ENCODE assay signal across 28 cellular contexts in genomic region chrX:69613946-69614345, GRCh38. TPM values are rescaled to one million over a fixed set of nuclear protein-coding genes. Genes with fewer than 3 reads are reported as not detected.
A peak's percentile ranks its signal among the peaks of the same experiment; 100 is the strongest.
DNase-seq lines count a peak whose midpoint lies in the region; ATAC-seq, FAIRE-seq and TF ChIP-seq lines count a peak whose summit lies in the region.
"Had no signal": no experiment of that assay in that cellular context is flagged by ENCODE, and none has a peak within 500 bp of the region (broad histone marks: within the 10 kb centered on the region; RNA-seq: fewer than 3 reads in every experiment).

No MANE protein-coding gene starts in this region.

- intact Hi-C loops in MCF 10A (cut with micrococcal nuclease) (no loop called here), mammary epithelial cell (cut with micrococcal nuclease) (no loop called here), prostate gland (cut with DNase I) (no loop called here)

- H3K4me3 Mint-ChIP-seq in MCF 10A (ENCODE audit: unreplicated experiment) = no peak overlapping the region
- H3K4me3 Mint-ChIP-seq: CD14-positive monocyte; CD4-positive, alpha-beta memory T cell; CD4-positive, CD25-positive, alpha-beta regulatory T cell had no signal

- TF ChIP-seq EP300 in A549 (IDR thresholded peaks at IDR 0.05) (no peak), H1 (IDR thresholded peaks at IDR 0.05; ENCODE audit: borderline replicate concordance in 1 of 2, low read depth in 2 of 2, low read length in 2 of 2) (no peak)

- H4K8ac ChIP-seq in H1 (ENCODE audit: extremely low read depth, insufficient read depth, low read length) = no peak overlapping the region

- no peak overlapping the region for H3K4ac ChIP-seq in H1 (replicated peaks; ENCODE audit: insufficient read length, low read depth, low read length)

- dilution Hi-C loops in mammary epithelial cell (cut with HindIII; ENCODE audit: low sequenced_read_pairs) = no loop called here

- H3K23me2 ChIP-seq in H1 (ENCODE audit: low read depth, low read length) = peaks cover 2% of the 10 kb centered on the region

- H2BK20ac ChIP-seq in H1 (ENCODE audit: low read length) = no peak overlapping the region

- no peaks in the 10 kb centered on the region for H3K9me3 Mint-ChIP-seq in MCF 10A (ENCODE audit: unreplicated experiment)
- H3K9me3 Mint-ChIP-seq: CD4-positive, alpha-beta memory T cell; CD8-positive, alpha-beta memory T cell had no signal

- H2AK5ac ChIP-seq in H1 (ENCODE audit: low read depth, low read length) = 0 out of 2 replicates have a peak overlapping the region, but pooled peaks have one; percentile 13

- BruUV-seq in MCF 10A (replicated peaks; lab: Mats Ljungman, UMichigan) (no TSS peak), mammary epithelial cell (replicated peaks; lab: Mats Ljungman, UMichigan) (no TSS peak)

- H2BK12ac ChIP-seq in H1 (ENCODE audit: low read depth, low read length) = no peak overlapping the region

- CTCF ChIA-PET in MCF 10A (lab: Yijun Ruan, JAX) (no interaction called here), mammary epithelial cell (lab: Charles Lee; ENCODE audit: low non-redundant PET) (no interaction called here), A549 (lab: Yijun Ruan, JAX) (interaction anchor here (1.0 kb wide), 1 partner anchor 57 kb away, joined by 3 read pairs; no protein-coding TSS in a partner anchor), H1 (lab: Charles Lee; ENCODE audit: partially characterized antibody) (no interaction called here)

- H3K36me3 Mint-ChIP-seq in MCF 10A (ENCODE audit: insufficient read depth, unreplicated experiment) = no peaks in the 10 kb centered on the region
- H3K36me3 Mint-ChIP-seq: CD14-positive monocyte; CD4-positive, alpha-beta memory T cell; CD4-positive, CD25-positive, alpha-beta regulatory T cell; CD8-positive, alpha-beta memory T cell had no signal

- WGBS in mammary epithelial cell (ENCODE audit: low coverage, missing lambda C conversion rate) = 100% methylated on average over 1 of the region's 1 CpG
- WGBS in A549 (ENCODE audit: missing lambda C conversion rate) = 73% methylated on average over 1 of the region's 1 CpG
- WGBS in H1 (ENCODE audit: extremely low coverage in 1 of 2, insufficient coverage in 1 of 2, insufficient read length in 1 of 2, insufficient replicate concordance in 2 of 2, low coverage in 1 of 2, low lambda C conversion rate in 2 of 2, missing lambda C conversion rate in 1 of 2), 2 experiments = 100% methylated on average over 1 of the region's 1 CpG; no CpG with 5 or more reads in 1 of the 2 experiments
- WGBS in prostate gland = 36% methylated on average over 1 of the region's 1 CpG

- TF ChIP-seq CTCF in MCF 10A (IDR thresholded peaks at IDR 0.05; ENCODE audit: unreplicated experiment) = no peak
- TF ChIP-seq CTCF in mammary epithelial cell (conservative IDR thresholded peaks at IDR 0.05 in 1 of 2, IDR thresholded peaks at IDR 0.05 in 1 of 2; ENCODE audit: extremely low read depth in 1 of 2, insufficient read depth in 1 of 2, low read depth in 1 of 2, low read length in 2 of 2) = no peak
- TF ChIP-seq CTCF in A549 (IDR thresholded peaks at IDR 0.05) = no peak
- no peak for TF ChIP-seq CTCF in H1 (IDR thresholded peaks at IDR 0.05; ENCODE audit: control extremely low read depth in 1 of 3, insufficient read depth in 1 of 3, low read depth in 1 of 3, low read length in 3 of 3)
- TF ChIP-seq CTCF in prostate gland (IDR thresholded peaks at IDR 0.05) = no peak

- no peaks in the 10 kb centered on the region for H3K79me1 ChIP-seq in H1 (ENCODE audit: low read depth, low read length)

- TF ChIP-seq RAD21 in A549 (conservative IDR thresholded peaks at IDR 0.05 in 1 of 2, IDR thresholded peaks at IDR 0.05 in 1 of 2) (no peak), H1 (IDR thresholded peaks at IDR 0.05 in 1 of 2, conservative IDR thresholded peaks at IDR 0.05 in 1 of 2; ENCODE audit: low read depth in 2 of 2, low read length in 2 of 2) (no peak)

- no peak overlapping the region for H3K27ac Mint-ChIP-seq in MCF 10A (ENCODE audit: low read depth, unreplicated experiment)
- H3K27ac Mint-ChIP-seq: CD14-positive monocyte; CD4-positive, alpha-beta memory T cell; CD4-positive, CD25-positive, alpha-beta regulatory T cell; CD8-positive, alpha-beta memory T cell had no signal

- H3K14ac ChIP-seq in H1 (ENCODE audit: insufficient read length) = no peak overlapping the region

- no peak overlapping the region for H3K4me2 ChIP-seq in mammary epithelial cell (ENCODE audit: insufficient read depth, low read depth, low read length)
- no peak overlapping the region for H3K4me2 ChIP-seq in A549
- no peak overlapping the region for H3K4me2 ChIP-seq in H1 (ENCODE audit: insufficient read depth in 1 of 2, low read depth in 2 of 2, low read length in 2 of 2)
- H3K4me2 ChIP-seq: BLaER1 had no signal

- no peak overlapping the region for H3K56ac ChIP-seq in H1 (replicated peaks; ENCODE audit: insufficient read length, low read depth, low read length)

- H3K4me1 ChIP-seq in mammary epithelial cell (ENCODE audit: insufficient read depth, low read length) (no peaks in the 10 kb centered on the region), A549 (0 out of 3 replicates have a peak, but pooled peaks cover 3% of the 10 kb centered on the region), H1 (replicated peaks in 1 of 4; ENCODE audit: control insufficient read depth in 3 of 4, insufficient read depth in 4 of 4, low read length in 3 of 4) (peaks cover 0 to 4% (median 0%) of the 10 kb centered on the region in 4 experiments; a peak in 1 of 7 replicates), prostate gland (replicated peaks) (no peaks in the 10 kb centered on the region)
- H3K4me1 ChIP-seq: BE2C had no signal

- H2BK15ac ChIP-seq in H1 (ENCODE audit: low read length) = no peak overlapping the region

- H4K20me1 ChIP-seq in mammary epithelial cell (ENCODE audit: insufficient read depth, low read length) = no peaks in the 10 kb centered on the region
- H4K20me1 ChIP-seq in H1 (replicated peaks in 1 of 2; ENCODE audit: control insufficient read depth in 1 of 2, insufficient read depth in 2 of 2, low read length in 2 of 2) = peaks cover 0 to 3% of the 10 kb centered on the region in 2 experiments

- no peaks in the 10 kb centered on the region for H3K36me3 ChIP-seq in mammary epithelial cell (ENCODE audit: insufficient read depth, low read length)
- no peaks in the 10 kb centered on the region for H3K36me3 ChIP-seq in H1 (ENCODE audit: control insufficient read depth in 2 of 4, insufficient read depth in 4 of 4, low read length in 3 of 4)
- no peaks in the 10 kb centered on the region for H3K36me3 ChIP-seq in prostate gland
- H3K36me3 ChIP-seq: BE2C, BLaER1 had no signal

- no peak overlapping the region for H2BK5ac ChIP-seq in H1 (ENCODE audit: low read depth, low read length)

- no peak overlapping the region for H4K91ac ChIP-seq in H1 (replicated peaks; ENCODE audit: insufficient read length, low read length)

- H3K27me3 ChIP-seq in mammary epithelial cell (ENCODE audit: insufficient read depth, low read length) = peaks cover 4% of the 10 kb centered on the region
- H3K27me3 ChIP-seq in H1 (replicated peaks in 1 of 4; ENCODE audit: control insufficient read depth in 3 of 4, extremely low read depth in 1 of 4, insufficient read depth in 3 of 4, low read length in 3 of 4) = peaks cover 0 to 4% (median 2%) of the 10 kb centered on the region in 4 experiments; a peak in 3 of 7 replicates
- H3K27me3 ChIP-seq in prostate gland (replicated peaks; ENCODE audit: insufficient read depth) = no peaks in the 10 kb centered on the region

- POLR2A ChIA-PET in MCF 10A (lab: Yijun Ruan, JAX) = no interaction called here
- POLR2A ChIA-PET in A549 (lab: Yijun Ruan, JAX) = no interaction called here
- POLR2A ChIA-PET in H1 (lab: Charles Lee; ENCODE audit: partially characterized antibody) = no interaction called here

- in situ Hi-C loops in mammary epithelial cell (cut with MboI; ENCODE audit: low sequenced_read_pairs in 2 of 2) = no loop called here

- no peak overlapping the region for H2AFZ ChIP-seq in mammary epithelial cell (ENCODE audit: low read depth, low read length)
- no peak overlapping the region for H2AFZ ChIP-seq in H1 (ENCODE audit: low read length)

- H3K79me2 ChIP-seq in mammary epithelial cell (ENCODE audit: insufficient read depth, low read length) = no peaks in the 10 kb centered on the region
- H3K79me2 ChIP-seq in H1 (ENCODE audit: control insufficient read depth in 1 of 2, insufficient read depth in 2 of 2, low read length in 2 of 2) = no peaks in the 10 kb centered on the region

- H3K9ac ChIP-seq in mammary epithelial cell (ENCODE audit: insufficient read depth, low read length) = no peak overlapping the region
- no peak overlapping the region for H3K9ac ChIP-seq in H1 (replicated peaks in 1 of 4; ENCODE audit: extremely low read depth in 1 of 4, low read depth in 3 of 4, low read length in 3 of 4)
- H3K9ac ChIP-seq: BLaER1 had no signal

- no peak for ATAC-seq in A549
- ATAC-seq: GM12878 had no signal

- no peak overlapping the region for H3K4me3 ChIP-seq in mammary epithelial cell (replicated peaks in 1 of 3; ENCODE audit: insufficient read depth in 1 of 3, low read depth in 2 of 3, low read length in 3 of 3)
- H3K4me3 ChIP-seq in A549 = no peak overlapping the region
- H3K4me3 ChIP-seq in H1 (ENCODE audit: extremely low read depth in 1 of 4, insufficient read depth in 2 of 4, low read depth in 3 of 4, low read length in 4 of 4) = no peak overlapping the region
- no peak overlapping the region for H3K4me3 ChIP-seq in prostate gland
- H3K4me3 ChIP-seq: BLaER1, GM12878 had no signal

- H3K4me1 Mint-ChIP-seq in MCF 10A (ENCODE audit: insufficient read depth, unreplicated experiment) = peaks cover 5% of the 10 kb centered on the region

- H3K23ac ChIP-seq in H1 (ENCODE audit: insufficient read length) = no peak overlapping the region

- TF ChIP-seq POLR2A in A549 (IDR thresholded peaks at IDR 0.05; ENCODE audit: low read length) (no peak), H1 (IDR thresholded peaks at IDR 0.05; ENCODE audit: control extremely low read depth in 1 of 2, low read depth in 2 of 2, low read length in 2 of 2) (no peak), prostate gland (IDR thresholded peaks at IDR 0.05) (no peak)

- H3K27ac ChIP-seq in mammary epithelial cell (ENCODE audit: insufficient read depth, low read depth, low read length) = no peak overlapping the region
- H3K27ac ChIP-seq in A549 = no peak overlapping the region
- H3K27ac ChIP-seq in H1 (ENCODE audit: low read depth, low read length) = no peak overlapping the region
- H3K27ac ChIP-seq in prostate gland = no peak overlapping the region
- H3K27ac ChIP-seq: 22Rv1, BLaER1 had no signal

- no peak overlapping the region for H2BK120ac ChIP-seq in H1 (replicated peaks; ENCODE audit: low read depth, low read length)

- H4K5ac ChIP-seq in H1 (ENCODE audit: insufficient read length, low read depth, low read length) = no peak overlapping the region

- H3K9me3 ChIP-seq in mammary epithelial cell (replicated peaks; ENCODE audit: insufficient read depth, low read length) (no peaks in the 10 kb centered on the region), A549 (no peaks in the 10 kb centered on the region), H1 (ENCODE audit: insufficient read depth in 2 of 2, low read depth in 1 of 2, low read length in 1 of 2) (no peaks in the 10 kb centered on the region), prostate gland (no peaks in the 10 kb centered on the region)
- H3K9me3 ChIP-seq: BE2C, BLaER1 had no signal

- peak; percentile 74 for FAIRE-seq in A549 (lab: Jason Lieb, UNC)
- FAIRE-seq in H1 (lab: Jason Lieb, UNC) = no peak
- FAIRE-seq: GM12878, GM12892, GM18507 had no signal

- peaks cover 60% of the 10 kb centered on the region for H3K27me3 Mint-ChIP-seq in MCF 10A (ENCODE audit: insufficient read depth, unreplicated experiment)

- DNase-seq in MCF 10A (ENCODE audit: unreplicated experiment) = peak; percentile 11
- no peak for DNase-seq in mammary epithelial cell
- no peak for DNase-seq in A549 (ENCODE audit: low read depth in 1 of 2, low spot score in 1 of 2)
- no peak for DNase-seq in H1 (ENCODE audit: low read depth in 1 of 2, low spot score in 2 of 2)
- DNase-seq in prostate gland (ENCODE audit: low spot score) = peak; percentile 4
- DNase-seq in activated gamma-delta T cell treated with Interleukin-2 at 50 U/mL for 16 hours = no peak
- DNase-seq in NCI-H524 treated with DMSO at 0.1 percent for 48 hours (lab: John Stamatoyannopoulos, UW) = no peak
- DNase-seq: ACHN; BE2C; C1 segment of cervical spinal cord; CD4-positive, alpha-beta memory T cell; CD4-positive, CD25-positive, alpha-beta regulatory T cell; CD8-positive, alpha-beta memory T cell; COR-L47; DMS 273 treated with DMSO at 0.1 percent for 48 hours; DMS153; DMS53; DMS79; DND-41; EL; GDM1 had no signal

- no peak overlapping the region for H3K18ac ChIP-seq in H1 (ENCODE audit: extremely low read depth, low read length)

RNA-seq across cellular contexts. Expression of gene EDA, which starts 2.0 kb away (rescaled TPM):
- total RNA-seq in MCF 10A (2022) (1.1 and 1.3 TPM in 2 replicates), mammary epithelial cell (1 to 10 TPM in 1 of 2 donors, under 1 TPM in 1; 0.17 to 1.4 TPM), prostate gland (10 to 100 TPM in 1 of 2 donors, 1 to 10 TPM in 1; 8.1 to 10.1 TPM)
- polyA plus RNA-seq in mammary epithelial cell (0.40 TPM), A549 (2011; rRNA removed) (0.25 and 0.34 TPM in 2 replicates), A549 (2017; fragmentation: RNase III; extraction: RNeasy Plus Mini Kit Qiagen cat#74134 plus additional on column Dnase treatment) (0.16 to 0.26 TPM (median 0.20 TPM) in 3 replicates), H1 (2011; rRNA removed) (7.5 and 7.8 TPM in 2 replicates)
- not detected for polyA minus RNA-seq in mammary epithelial cell
- 0.17 and 0.36 TPM in 2 replicates for polyA plus RNA-seq in A549 (2012; cell fraction: cytosol; rRNA removed)
- 0.36 and 0.45 TPM in 2 replicates for polyA plus RNA-seq in A549 (2012; cell fraction: nucleus; rRNA removed)
- 0.17 and 0.44 TPM in 2 replicates for polyA minus RNA-seq in A549 (2011; rRNA and poly(A)+ RNA removed)
- 10.1 and 10.5 TPM in 2 replicates for total RNA-seq in H1 (2021; fragmentation: NEBNext Ultra II Directional; extraction: Animal tissue kit (Norgen Biotek cat#: 25700))
- 8.1 TPM for polyA plus RNA-seq in H1 (2011; cell fraction: cytosol; rRNA removed)
- polyA plus RNA-seq in H1 (2011; cell fraction: nucleus; rRNA removed) = 14.6 TPM
- polyA plus RNA-seq in H1 (2012, experiment 1 of 2) = 8.7 to 11.4 TPM (median 10.3 TPM) in 4 replicates
- polyA plus RNA-seq in H1 (2012, experiment 2 of 2) = 7.8 TPM
- 8.4 TPM for polyA plus RNA-seq in H1 (2013, experiment 1 of 2)
- 9.1 TPM for polyA plus RNA-seq in H1 (2013, experiment 2 of 2)
- polyA minus RNA-seq in H1 (2011; rRNA and poly(A)+ RNA removed) = 16.1 and 18.6 TPM in 2 replicates
- polyA minus RNA-seq in H1 (2011; cell fraction: cytosol; rRNA and poly(A)+ RNA removed) = 6.8 TPM
- 45.3 TPM for polyA minus RNA-seq in H1 (2011; cell fraction: nucleus; rRNA and poly(A)+ RNA removed)
- total RNA-seq: A172 had no signal
- polyA plus RNA-seq: GM12878 had no signal

Comparison
In these comparisons a context has a peak if more than half of its experiments do, and no peak if none do; other contexts are left out.
1. DNase-seq: peak in MCF 10A (single experiment) and prostate gland (single experiment); none in mammary epithelial cell (single experiment), A549 (0 of 2), H1 (0 of 2), activated gamma-delta T cell treated with Interleukin-2 at 50 U/mL for 16 hours (single experiment) and NCI-H524 treated with DMSO at 0.1 percent for 48 hours (single experiment).